In the genomic region with DNA sequence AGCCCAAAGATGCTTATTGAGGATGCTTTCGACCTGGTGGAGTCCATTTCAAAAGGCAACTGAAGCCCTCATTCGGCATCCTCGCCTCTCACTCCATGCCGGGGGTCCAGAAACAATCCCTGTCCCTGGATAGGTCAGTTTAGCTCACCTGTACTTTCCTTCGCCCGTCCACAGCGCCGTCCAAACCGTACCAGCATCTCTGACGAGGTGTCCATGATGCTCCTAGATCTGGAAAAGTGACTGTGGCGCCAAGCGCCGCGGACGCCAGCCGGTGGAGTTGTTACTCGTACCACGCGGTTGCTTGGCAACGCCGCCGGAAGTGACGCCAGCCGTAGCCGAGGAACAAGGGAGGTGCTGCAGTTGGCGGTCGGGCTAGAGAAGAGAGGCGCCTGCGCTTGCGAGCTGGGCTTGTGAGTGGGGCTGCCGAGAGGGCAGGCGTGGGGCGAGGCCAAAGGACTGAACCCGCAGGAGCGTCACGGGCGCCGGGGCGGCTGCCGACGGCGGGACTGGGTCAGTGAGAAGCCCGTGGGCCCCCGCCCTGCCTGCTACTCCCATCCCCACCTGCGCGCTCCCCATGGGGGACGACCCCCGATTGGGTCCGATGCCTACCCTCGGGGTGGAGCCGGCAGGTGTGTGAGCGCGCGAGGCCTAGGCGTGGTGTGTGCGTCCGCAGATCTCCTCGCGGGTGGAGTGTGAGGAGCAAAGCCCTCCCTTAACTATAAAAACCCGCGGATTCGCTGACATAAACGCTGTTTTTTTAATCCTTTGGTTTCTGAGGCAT, we compare ENCODE assay signal across 1 cellular context.
A peak's percentile ranks its signal among the peaks of the same experiment; 100 is the strongest.
TF ChIP-seq lines count a peak whose summit lies in the region.

A gene with protein sequence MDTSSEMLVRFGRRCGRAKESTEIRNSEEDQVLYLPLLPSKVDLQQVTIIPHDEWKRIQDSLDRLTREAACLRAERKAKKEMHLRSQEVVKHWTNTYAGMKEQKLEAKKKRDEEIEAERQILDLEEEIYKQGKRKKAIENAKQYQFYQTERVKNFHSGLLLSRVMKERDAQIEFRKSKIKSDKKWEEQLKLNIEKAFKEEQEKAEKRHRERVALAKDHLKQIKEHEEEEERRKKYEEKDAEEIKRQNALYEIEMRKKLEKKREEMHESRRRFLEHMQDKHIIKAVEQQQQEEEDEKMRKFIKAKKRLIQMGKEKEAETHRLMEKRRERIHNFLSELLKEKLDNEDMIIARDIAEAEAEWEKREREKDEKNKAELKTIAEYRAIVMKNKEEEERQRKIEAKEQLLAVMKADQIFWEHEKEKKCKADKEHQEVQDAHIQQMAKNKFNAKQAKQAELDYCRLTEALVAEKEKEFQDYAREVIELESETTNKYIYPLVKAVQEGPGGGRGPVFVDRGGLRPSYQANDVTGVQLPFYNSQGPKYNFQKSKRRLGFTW (minus strand): TSS at position 293 of the 781 bp plus-strand sequence. CDS start 78 bp downstream, at position 215.
A gene with protein sequence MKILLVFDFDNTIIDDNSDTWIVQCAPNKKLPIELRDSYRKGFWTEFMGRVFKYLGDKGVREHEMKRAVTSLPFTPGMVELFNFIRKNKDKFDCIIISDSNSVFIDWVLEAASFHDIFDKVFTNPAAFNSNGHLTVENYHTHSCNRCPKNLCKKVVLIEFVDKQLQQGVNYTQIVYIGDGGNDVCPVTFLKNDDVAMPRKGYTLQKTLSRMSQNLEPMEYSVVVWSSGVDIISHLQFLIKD (plus strand): TSS at position 357 of the 781 bp plus-strand sequence. CDS start 6,503 bp downstream, outside the sequence.

TF ChIP-seq in K562, 482 proteins besides CTCF, POLR2A, EP300 and RAD21 (continued from another document and continues in another):
- TF ChIP-seq, protein P1, sequence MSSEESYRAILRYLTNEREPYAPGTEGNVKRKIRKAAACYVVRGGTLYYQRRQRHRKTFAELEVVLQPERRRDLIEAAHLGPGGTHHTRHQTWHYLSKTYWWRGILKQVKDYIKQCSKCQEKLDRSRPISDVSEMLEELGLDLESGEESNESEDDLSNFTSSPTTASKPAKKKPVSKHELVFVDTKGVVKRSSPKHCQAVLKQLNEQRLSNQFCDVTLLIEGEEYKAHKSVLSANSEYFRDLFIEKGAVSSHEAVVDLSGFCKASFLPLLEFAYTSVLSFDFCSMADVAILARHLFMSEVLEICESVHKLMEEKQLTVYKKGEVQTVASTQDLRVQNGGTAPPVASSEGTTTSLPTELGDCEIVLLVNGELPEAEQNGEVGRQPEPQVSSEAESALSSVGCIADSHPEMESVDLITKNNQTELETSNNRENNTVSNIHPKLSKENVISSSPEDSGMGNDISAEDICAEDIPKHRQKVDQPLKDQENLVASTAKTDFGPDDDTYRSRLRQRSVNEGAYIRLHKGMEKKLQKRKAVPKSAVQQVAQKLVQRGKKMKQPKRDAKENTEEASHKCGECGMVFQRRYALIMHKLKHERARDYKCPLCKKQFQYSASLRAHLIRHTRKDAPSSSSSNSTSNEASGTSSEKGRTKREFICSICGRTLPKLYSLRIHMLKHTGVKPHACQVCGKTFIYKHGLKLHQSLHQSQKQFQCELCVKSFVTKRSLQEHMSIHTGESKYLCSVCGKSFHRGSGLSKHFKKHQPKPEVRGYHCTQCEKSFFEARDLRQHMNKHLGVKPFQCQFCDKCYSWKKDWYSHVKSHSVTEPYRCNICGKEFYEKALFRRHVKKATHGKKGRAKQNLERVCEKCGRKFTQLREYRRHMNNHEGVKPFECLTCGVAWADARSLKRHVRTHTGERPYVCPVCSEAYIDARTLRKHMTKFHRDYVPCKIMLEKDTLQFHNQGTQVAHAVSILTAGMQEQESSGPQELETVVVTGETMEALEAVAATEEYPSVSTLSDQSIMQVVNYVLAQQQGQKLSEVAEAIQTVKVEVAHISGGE (CRISPR knock-in tag; IDR thresholded peaks at IDR 0.05): peak in 1 of 3 experiments; percentile 86; a peak in 2 of 6 replicates
- TF ChIP-seq, protein P2, sequence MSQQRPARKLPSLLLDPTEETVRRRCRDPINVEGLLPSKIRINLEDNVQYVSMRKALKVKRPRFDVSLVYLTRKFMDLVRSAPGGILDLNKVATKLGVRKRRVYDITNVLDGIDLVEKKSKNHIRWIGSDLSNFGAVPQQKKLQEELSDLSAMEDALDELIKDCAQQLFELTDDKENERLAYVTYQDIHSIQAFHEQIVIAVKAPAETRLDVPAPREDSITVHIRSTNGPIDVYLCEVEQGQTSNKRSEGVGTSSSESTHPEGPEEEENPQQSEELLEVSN (IDR thresholded peaks at IDR 0.05; ENCODE audit: borderline replicate concordance in 1 of 2, extremely low read depth in 1 of 2, insufficient read depth in 1 of 2, insufficient read length in 1 of 2, low read depth in 1 of 2, low read length in 1 of 2, poor library complexity in 1 of 2, severe bottlenecking in 1 of 2): peak; percentile 80 to 86
- TF ChIP-seq MTA3 (IDR thresholded peaks at IDR 0.05; ENCODE audit: borderline replicate concordance) (peak; percentile 92), EP400 (IDR thresholded peaks at IDR 0.05) (peak; percentile 83), NFE2 (IDR thresholded peaks at IDR 0.05; ENCODE audit: low read depth) (no peak), BCOR (IDR thresholded peaks at IDR 0.05) (peak; percentile 43; the same call in 1 of the 2 replicates), HDAC1 (IDR thresholded peaks at IDR 0.05) (peak in 1 of 2 experiments; percentile 97; a peak in 2 of 4 replicates), KAT7 (CRISPR knock-in tag; IDR thresholded peaks at IDR 0.05; ENCODE audit: borderline replicate concordance) (peak; percentile 97; the same call in 1 of the 2 replicates), ELF4 (CRISPR knock-in tag; IDR thresholded peaks at IDR 0.05) (0 out of 2 replicates have a peak, but pooled peaks have one; percentile 26), ZNF23 (CRISPR knock-in tag; IDR thresholded peaks at IDR 0.05) (no peak), ARID2 (IDR thresholded peaks at IDR 0.05) (no peak), PTBP1 (IDR thresholded peaks at IDR 0.05; ENCODE audit: low read depth, low read length) (no peak), JUND (IDR thresholded peaks at IDR 0.05; ENCODE audit: borderline replicate concordance, low read depth, low read length) (peak; percentile 77), JUND (tag; IDR thresholded peaks at IDR 0.05; ENCODE audit: borderline replicate concordance, low read depth, low read length) (peak; percentile 65; the same call in 1 of the 3 replicates), KDM4B (IDR thresholded peaks at IDR 0.05; ENCODE audit: borderline replicate concordance in 2 of 2, low read depth in 1 of 2) (peak in 1 of 2 experiments; percentile 83; a peak in 1 of 4 replicates), SRSF7 (optimal IDR thresholded peaks at IDR 0.05; ENCODE audit: low read depth, low read length) (no peak), MEIS2 (IDR thresholded peaks at IDR 0.05; ENCODE audit: partially characterized antibody) (peak; percentile 50), ATF1 (CRISPR knock-in tag; IDR thresholded peaks at IDR 0.05) (0 out of 2 replicates have a peak, but pooled peaks have one; percentile 22), ATF1 (tag; IDR thresholded peaks at IDR 0.05) (peak; percentile 96), TAF1 (IDR thresholded peaks at IDR 0.05; ENCODE audit: control insufficient read depth, extremely low read depth, insufficient read depth, low read length, severe bottlenecking) (peak; percentile 72), HMGN3 (IDR thresholded peaks at IDR 0.05; ENCODE audit: borderline replicate concordance, extremely low read depth, insufficient read length, low read depth, low read length) (peak; percentile 86), CCNT2 (IDR thresholded peaks at IDR 0.05; ENCODE audit: borderline replicate concordance, extremely low read depth, insufficient read length, low read depth, low read length) (peak; percentile 92), SMARCB1 (IDR thresholded peaks at IDR 0.05; ENCODE audit: insufficient read length, low read depth) (no peak), ZNF589 (CRISPR knock-in tag; IDR thresholded peaks at IDR 0.05; ENCODE audit: low read depth) (no peak; the same call in 1 of the 2 replicates), TARDBP (IDR thresholded peaks at IDR 0.05) (peak; percentile 80), SMAD4 (CRISPR knock-in tag; conservative IDR thresholded peaks at IDR 0.05) (peak; percentile 82), TBL1XR1 (IDR thresholded peaks at IDR 0.05; ENCODE audit: low read length in 2 of 2) (0 out of 4 replicates have a peak, but pooled peaks have one; percentile 28 to 68), ZNF175 (CRISPR knock-in tag; IDR thresholded peaks at IDR 0.05; ENCODE audit: low read depth) (no peak), EWSR1 (IDR thresholded peaks at IDR 0.05; ENCODE audit: borderline replicate concordance, low read depth, partially characterized antibody) (no peak), U2AF1 (optimal IDR thresholded peaks at IDR 0.05; ENCODE audit: low read depth, low read length) (peak; percentile 44), ZKSCAN1 (IDR thresholded peaks at IDR 0.05; ENCODE audit: low read depth, low read length) (peak; percentile 67; the same call in 1 of the 2 replicates), HDAC6 (IDR thresholded peaks at IDR 0.05; ENCODE audit: low read depth, low read length) (no peak), CBFA2T2 (conservative IDR thresholded peaks at IDR 0.05) (0 out of 2 replicates have a peak, but pooled peaks have one; percentile 3), ZBED1 (IDR thresholded peaks at IDR 0.05) (peak; percentile 28), SAFB (IDR thresholded peaks at IDR 0.05; ENCODE audit: borderline replicate concordance, low read depth, low read length) (peak; percentile 95), MXI1 (IDR thresholded peaks at IDR 0.05; ENCODE audit: low read depth, low read length) (peak; percentile 90), KLF1 (tag; IDR thresholded peaks at IDR 0.05) (peak; percentile 72; the same call in 1 of the 2 replicates), ZNF766 (CRISPR knock-in tag; conservative IDR thresholded peaks at IDR 0.05) (no peak), ATF7 (IDR thresholded peaks at IDR 0.05) (peak; percentile 91), GTF2F1 (IDR thresholded peaks at IDR 0.05; ENCODE audit: low read depth, low read length) (0 out of 2 replicates have a peak, but pooled peaks have one; percentile 47), FOXM1 (IDR thresholded peaks at IDR 0.05; ENCODE audit: low read depth) (no peak), FOXM1 (CRISPR knock-in tag; IDR thresholded peaks at IDR 0.05; ENCODE audit: low read depth) (no peak)
- TF ChIP-seq, protein P3, sequence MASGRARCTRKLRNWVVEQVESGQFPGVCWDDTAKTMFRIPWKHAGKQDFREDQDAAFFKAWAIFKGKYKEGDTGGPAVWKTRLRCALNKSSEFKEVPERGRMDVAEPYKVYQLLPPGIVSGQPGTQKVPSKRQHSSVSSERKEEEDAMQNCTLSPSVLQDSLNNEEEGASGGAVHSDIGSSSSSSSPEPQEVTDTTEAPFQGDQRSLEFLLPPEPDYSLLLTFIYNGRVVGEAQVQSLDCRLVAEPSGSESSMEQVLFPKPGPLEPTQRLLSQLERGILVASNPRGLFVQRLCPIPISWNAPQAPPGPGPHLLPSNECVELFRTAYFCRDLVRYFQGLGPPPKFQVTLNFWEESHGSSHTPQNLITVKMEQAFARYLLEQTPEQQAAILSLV (tag; IDR thresholded peaks at IDR 0.05): no peak
- TF ChIP-seq, protein P4, sequence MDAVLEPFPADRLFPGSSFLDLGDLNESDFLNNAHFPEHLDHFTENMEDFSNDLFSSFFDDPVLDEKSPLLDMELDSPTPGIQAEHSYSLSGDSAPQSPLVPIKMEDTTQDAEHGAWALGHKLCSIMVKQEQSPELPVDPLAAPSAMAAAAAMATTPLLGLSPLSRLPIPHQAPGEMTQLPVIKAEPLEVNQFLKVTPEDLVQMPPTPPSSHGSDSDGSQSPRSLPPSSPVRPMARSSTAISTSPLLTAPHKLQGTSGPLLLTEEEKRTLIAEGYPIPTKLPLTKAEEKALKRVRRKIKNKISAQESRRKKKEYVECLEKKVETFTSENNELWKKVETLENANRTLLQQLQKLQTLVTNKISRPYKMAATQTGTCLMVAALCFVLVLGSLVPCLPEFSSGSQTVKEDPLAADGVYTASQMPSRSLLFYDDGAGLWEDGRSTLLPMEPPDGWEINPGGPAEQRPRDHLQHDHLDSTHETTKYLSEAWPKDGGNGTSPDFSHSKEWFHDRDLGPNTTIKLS (IDR thresholded peaks at IDR 0.05; ENCODE audit: borderline replicate concordance, low read depth): peak; percentile 53; the same call in 1 of the 2 replicates
- TF ChIP-seq, protein P5, sequence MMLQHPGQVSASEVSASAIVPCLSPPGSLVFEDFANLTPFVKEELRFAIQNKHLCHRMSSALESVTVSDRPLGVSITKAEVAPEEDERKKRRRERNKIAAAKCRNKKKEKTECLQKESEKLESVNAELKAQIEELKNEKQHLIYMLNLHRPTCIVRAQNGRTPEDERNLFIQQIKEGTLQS (IDR thresholded peaks at IDR 0.05): no peak; the same call in 1 of the 2 replicates
- TF ChIP-seq, protein P5 (CRISPR knock-in tag; conservative IDR thresholded peaks at IDR 0.05): peak; percentile 79
- TF ChIP-seq, protein P6, sequence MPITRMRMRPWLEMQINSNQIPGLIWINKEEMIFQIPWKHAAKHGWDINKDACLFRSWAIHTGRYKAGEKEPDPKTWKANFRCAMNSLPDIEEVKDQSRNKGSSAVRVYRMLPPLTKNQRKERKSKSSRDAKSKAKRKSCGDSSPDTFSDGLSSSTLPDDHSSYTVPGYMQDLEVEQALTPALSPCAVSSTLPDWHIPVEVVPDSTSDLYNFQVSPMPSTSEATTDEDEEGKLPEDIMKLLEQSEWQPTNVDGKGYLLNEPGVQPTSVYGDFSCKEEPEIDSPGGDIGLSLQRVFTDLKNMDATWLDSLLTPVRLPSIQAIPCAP (CRISPR knock-in tag; IDR thresholded peaks at IDR 0.05; ENCODE audit: borderline replicate concordance): no peak
- TF ChIP-seq, protein P7, sequence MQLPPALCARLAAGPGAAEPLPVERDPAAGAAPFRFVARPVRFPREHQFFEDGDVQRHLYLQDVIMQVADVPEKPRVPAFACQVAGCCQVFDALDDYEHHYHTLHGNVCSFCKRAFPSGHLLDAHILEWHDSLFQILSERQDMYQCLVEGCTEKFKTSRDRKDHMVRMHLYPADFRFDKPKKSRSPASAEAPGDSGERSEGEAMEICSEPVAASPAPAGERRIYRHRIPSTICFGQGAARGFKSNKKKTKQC (CRISPR knock-in tag; IDR thresholded peaks at IDR 0.05): peak; percentile 73; the same call in 1 of the 2 replicates
- TF ChIP-seq, protein P8, sequence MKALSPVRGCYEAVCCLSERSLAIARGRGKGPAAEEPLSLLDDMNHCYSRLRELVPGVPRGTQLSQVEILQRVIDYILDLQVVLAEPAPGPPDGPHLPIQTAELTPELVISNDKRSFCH (CRISPR knock-in tag; IDR thresholded peaks at IDR 0.05): no peak
- TF ChIP-seq, protein P8 (tag; IDR thresholded peaks at IDR 0.05): 0 out of 2 replicates have a peak, but pooled peaks have one; percentile 74
- TF ChIP-seq, protein P9, sequence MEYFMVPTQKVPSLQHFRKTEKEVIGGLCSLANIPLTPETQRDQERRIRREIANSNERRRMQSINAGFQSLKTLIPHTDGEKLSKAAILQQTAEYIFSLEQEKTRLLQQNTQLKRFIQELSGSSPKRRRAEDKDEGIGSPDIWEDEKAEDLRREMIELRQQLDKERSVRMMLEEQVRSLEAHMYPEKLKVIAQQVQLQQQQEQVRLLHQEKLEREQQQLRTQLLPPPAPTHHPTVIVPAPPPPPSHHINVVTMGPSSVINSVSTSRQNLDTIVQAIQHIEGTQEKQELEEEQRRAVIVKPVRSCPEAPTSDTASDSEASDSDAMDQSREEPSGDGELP (CRISPR knock-in tag; IDR thresholded peaks at IDR 0.05; ENCODE audit: borderline replicate concordance): peak; percentile 96
- TF ChIP-seq, protein P10, sequence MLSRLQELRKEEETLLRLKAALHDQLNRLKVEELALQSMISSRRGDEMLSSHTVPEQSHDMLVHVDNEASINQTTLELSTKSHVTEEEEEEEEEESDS (CRISPR knock-in tag; IDR thresholded peaks at IDR 0.05): no peak
